1 cellular context compared by ENCODE assay signal in the genomic region with DNA sequence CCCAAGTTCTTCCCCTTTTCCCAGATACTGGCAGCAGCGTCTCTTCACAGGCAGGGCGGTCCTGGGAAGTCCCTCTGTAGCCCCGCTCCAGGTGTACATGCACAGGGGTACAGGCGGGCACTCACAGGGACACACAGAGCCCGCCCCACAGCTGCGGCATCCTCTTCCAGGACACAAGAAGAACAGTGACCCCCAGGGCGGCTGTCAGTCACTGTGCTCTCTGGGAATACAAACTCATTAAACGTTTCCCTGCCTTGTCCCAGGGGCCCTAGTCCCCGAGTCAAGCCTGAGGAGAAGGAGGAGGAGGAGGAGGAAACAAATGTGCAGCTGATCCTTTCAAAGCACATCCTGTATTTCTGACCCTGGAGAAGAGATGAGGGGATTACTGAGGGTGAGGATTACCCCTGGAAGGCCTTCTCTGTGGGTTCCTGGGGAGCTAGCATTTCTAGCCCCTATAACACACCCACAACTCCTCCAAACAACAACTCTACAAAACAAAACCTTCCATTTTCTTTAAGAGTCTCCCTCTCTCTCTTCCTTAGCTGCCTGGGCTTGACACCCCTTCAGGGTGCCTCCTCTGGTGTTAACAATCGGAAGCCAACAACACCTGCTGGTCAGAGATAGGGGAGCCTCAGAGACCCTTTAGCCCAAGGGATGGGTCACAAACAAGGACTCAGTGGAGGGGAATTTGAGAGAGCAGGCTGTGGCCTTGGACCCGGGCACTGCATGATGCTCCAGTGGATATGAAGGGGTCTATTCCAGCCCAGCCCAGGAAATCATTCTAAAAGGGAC.
TF ChIP-seq lines count a peak whose summit lies in the region.

No MANE protein-coding gene starts in this region.

TF ChIP-seq in K562, 482 proteins besides CTCF, POLR2A, EP300 and RAD21:
- no peak for TF ChIP-seq NFE2 (IDR thresholded peaks at IDR 0.05; ENCODE audit: low read depth)
- TF ChIP-seq, protein P1, sequence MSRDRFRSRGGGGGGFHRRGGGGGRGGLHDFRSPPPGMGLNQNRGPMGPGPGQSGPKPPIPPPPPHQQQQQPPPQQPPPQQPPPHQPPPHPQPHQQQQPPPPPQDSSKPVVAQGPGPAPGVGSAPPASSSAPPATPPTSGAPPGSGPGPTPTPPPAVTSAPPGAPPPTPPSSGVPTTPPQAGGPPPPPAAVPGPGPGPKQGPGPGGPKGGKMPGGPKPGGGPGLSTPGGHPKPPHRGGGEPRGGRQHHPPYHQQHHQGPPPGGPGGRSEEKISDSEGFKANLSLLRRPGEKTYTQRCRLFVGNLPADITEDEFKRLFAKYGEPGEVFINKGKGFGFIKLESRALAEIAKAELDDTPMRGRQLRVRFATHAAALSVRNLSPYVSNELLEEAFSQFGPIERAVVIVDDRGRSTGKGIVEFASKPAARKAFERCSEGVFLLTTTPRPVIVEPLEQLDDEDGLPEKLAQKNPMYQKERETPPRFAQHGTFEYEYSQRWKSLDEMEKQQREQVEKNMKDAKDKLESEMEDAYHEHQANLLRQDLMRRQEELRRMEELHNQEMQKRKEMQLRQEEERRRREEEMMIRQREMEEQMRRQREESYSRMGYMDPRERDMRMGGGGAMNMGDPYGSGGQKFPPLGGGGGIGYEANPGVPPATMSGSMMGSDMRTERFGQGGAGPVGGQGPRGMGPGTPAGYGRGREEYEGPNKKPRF (IDR thresholded peaks at IDR 0.05; ENCODE audit: low read depth, low read length): no peak
- no peak for TF ChIP-seq CBX2 (IDR thresholded peaks at IDR 0.05; ENCODE audit: insufficient read depth, low read length, poor library complexity, severe bottlenecking)
- no peak for TF ChIP-seq PRMT5 (CRISPR knock-in tag; IDR thresholded peaks at IDR 0.05)
- TF ChIP-seq U2AF2 (optimal IDR thresholded peaks at IDR 0.05; ENCODE audit: low read depth, low read length): no peak
- TF ChIP-seq, protein P2, sequence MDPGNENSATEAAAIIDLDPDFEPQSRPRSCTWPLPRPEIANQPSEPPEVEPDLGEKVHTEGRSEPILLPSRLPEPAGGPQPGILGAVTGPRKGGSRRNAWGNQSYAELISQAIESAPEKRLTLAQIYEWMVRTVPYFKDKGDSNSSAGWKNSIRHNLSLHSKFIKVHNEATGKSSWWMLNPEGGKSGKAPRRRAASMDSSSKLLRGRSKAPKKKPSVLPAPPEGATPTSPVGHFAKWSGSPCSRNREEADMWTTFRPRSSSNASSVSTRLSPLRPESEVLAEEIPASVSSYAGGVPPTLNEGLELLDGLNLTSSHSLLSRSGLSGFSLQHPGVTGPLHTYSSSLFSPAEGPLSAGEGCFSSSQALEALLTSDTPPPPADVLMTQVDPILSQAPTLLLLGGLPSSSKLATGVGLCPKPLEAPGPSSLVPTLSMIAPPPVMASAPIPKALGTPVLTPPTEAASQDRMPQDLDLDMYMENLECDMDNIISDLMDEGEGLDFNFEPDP (CRISPR knock-in tag; IDR thresholded peaks at IDR 0.05): no peak
- TF ChIP-seq, protein P3, sequence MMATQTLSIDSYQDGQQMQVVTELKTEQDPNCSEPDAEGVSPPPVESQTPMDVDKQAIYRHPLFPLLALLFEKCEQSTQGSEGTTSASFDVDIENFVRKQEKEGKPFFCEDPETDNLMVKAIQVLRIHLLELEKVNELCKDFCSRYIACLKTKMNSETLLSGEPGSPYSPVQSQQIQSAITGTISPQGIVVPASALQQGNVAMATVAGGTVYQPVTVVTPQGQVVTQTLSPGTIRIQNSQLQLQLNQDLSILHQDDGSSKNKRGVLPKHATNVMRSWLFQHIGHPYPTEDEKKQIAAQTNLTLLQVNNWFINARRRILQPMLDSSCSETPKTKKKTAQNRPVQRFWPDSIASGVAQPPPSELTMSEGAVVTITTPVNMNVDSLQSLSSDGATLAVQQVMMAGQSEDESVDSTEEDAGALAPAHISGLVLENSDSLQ (IDR thresholded peaks at IDR 0.05): peak; percentile 49; the same call in 1 of the 2 replicates
- TF ChIP-seq TCF3 (CRISPR knock-in tag; IDR thresholded peaks at IDR 0.05): peak; percentile 57
- TF ChIP-seq CBFA2T3 (IDR thresholded peaks at IDR 0.05): peak; percentile 48
- peak; percentile 46 for TF ChIP-seq ARID1B (IDR thresholded peaks at IDR 0.05)
- no peak for TF ChIP-seq ERF (CRISPR knock-in tag; IDR thresholded peaks at IDR 0.05)
- TF ChIP-seq TAL1 (IDR thresholded peaks at IDR 0.05): peak; percentile 39; the same call in 1 of the 2 replicates
- 0 out of 2 replicates have a peak, but pooled peaks have one; percentile 8 for TF ChIP-seq CBFA2T2 (conservative IDR thresholded peaks at IDR 0.05)
- TF ChIP-seq ZBTB7A (IDR thresholded peaks at IDR 0.05; ENCODE audit: borderline replicate concordance, control insufficient read depth, low read depth, low read length): 0 out of 2 replicates have a peak, but pooled peaks have one; percentile 25
